11 cellular contexts compared by ENCODE assay signal in the genomic region with DNA sequence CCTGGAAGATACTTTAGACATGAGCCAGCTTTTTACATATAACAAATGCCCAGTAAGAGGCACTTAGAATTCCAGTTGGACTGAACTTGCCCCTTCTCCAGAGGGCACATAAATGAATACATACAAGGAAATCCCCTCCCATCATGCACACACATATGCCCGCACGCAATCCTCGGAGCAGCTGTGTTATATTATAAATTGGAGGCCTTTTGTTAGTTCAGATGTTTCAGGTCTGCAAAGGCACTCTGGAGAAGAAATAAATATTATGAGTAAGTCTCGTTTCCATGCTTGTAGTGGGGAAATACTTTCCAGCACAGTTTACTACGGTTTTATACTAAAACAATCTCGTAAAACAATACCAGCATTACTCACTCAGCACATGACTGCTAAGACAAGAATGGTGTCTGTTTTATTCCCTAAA. TPM values are rescaled to one million over a fixed set of nuclear protein-coding genes. Genes with fewer than 3 reads are reported as not detected.
DNase-seq lines count a peak whose midpoint lies in the region; ATAC-seq and TF ChIP-seq lines count a peak whose summit lies in the region.
"Had no signal": no experiment of that assay in that cellular context is flagged by ENCODE, and none has a peak within 500 bp of the region (broad histone marks: within the 10 kb centered on the region; RNA-seq: fewer than 3 reads in every experiment).

No MANE protein-coding gene starts in this region.

- no peaks in the 10 kb centered on the region for H3K27me3 ChIP-seq in gastrocnemius medialis

- H3K4me1 ChIP-seq in gastrocnemius medialis, result peaks cover 4 to 8% of the 10 kb centered on the region in 2 donors

- peak in 1 of 2 donors; percentile 18 for ATAC-seq in gastrocnemius medialis
- ATAC-seq in left colon, result no peak

- intact Hi-C loops in gastrocnemius medialis (cut with DNase I; ENCODE audit: low total_unique reads), result loop anchor here (10.0 kb wide), 2 partner anchors 344 to 384 kb away; partner anchors contain the start of gene LPAR1
- intact Hi-C loops in left colon (cut with DNase I, micrococcal nuclease), result no loop called here

- H3K9me3 ChIP-seq in gastrocnemius medialis, result no peaks in the 10 kb centered on the region

- H3K4me3 ChIP-seq in gastrocnemius medialis, result no peak overlapping the region

- peak overlapping the region; percentile 43 to 63 (median 52) for H3K27ac ChIP-seq in gastrocnemius medialis

- DNase-seq in Caki2 (ENCODE audit: low read depth), result peak; percentile 7
- peak; percentile 92 for DNase-seq in amniotic epithelial cell (ENCODE audit: low read depth)
- DNase-seq in glomerular endothelial cell (ENCODE audit: extremely low read depth, low read depth, low spot score), result peak; percentile 31
- DNase-seq in gastrocnemius medialis, result no peak
- no peak for DNase-seq in left colon
- no peak for DNase-seq in activated CD4-positive, alpha-beta T cell treated with anti-CD3 and anti-CD28 coated beads for 1 hour
- DNase-seq in effector CD4-positive, alpha-beta T cell, result no peak
- DNase-seq in activated naive CD4-positive, alpha-beta T cell (lab: John Stamatoyannopoulos, UW), result no peak
- DNase-seq: activated naive CD4-positive, alpha-beta T cell treated with anti-CD3 and anti-CD28 coated beads, Interleukin-2, amount 50 U/mL, for 16 hours; Calu3 had no signal

- no peak for TF ChIP-seq CTCF in gastrocnemius medialis (IDR thresholded peaks at IDR 0.05 in 4 of 5, conservative IDR thresholded peaks at IDR 0.05 in 1 of 5)

- no peaks in the 10 kb centered on the region for H3K36me3 ChIP-seq in gastrocnemius medialis

- in situ Hi-C loops in Caki2 (cut with HindIII; ENCODE audit: low pct_unique_long_range_greater_than_20kb, low sequenced_read_pairs) (no loop called here), gastrocnemius medialis (cut with MboI; ENCODE audit: low sequenced_read_pairs in 4 of 4) (loop anchor here in 2 of 4 donors (10.0 kb wide), 1 partner anchor 94 kb away; no protein-coding TSS in a partner anchor)

- TF ChIP-seq POLR2A in gastrocnemius medialis (IDR thresholded peaks at IDR 0.05), result no peak

RNA-seq across cellular contexts. Expression of gene MUSK, which starts 17.6 kb away (rescaled TPM):
- not detected in 2 replicates for total RNA-seq in Caki2 (2014; rRNA removed; shearing (Covaris generic); ENCODE audit: low replicate concordance)
- not detected in 2 replicates for total RNA-seq in glomerular endothelial cell
- 10 to 100 TPM; 10.2 to 47.5 (median 27.1) TPM for total RNA-seq in gastrocnemius medialis
- total RNA-seq in left colon, result 1 to 10 TPM; 2.4 to 3.5 TPM
- total RNA-seq: Calu3, NCI-H460 had no signal

Comparison
In these comparisons a context has a peak if more than half of its experiments do, and no peak if none do; other contexts are left out.
1. DNase-seq: peak in Caki2 (single experiment), amniotic epithelial cell (single experiment) and glomerular endothelial cell (single experiment); none in gastrocnemius medialis (0 of 2), left colon (0 of 2), activated CD4-positive, alpha-beta T cell treated with anti-CD3 and anti-CD28 coated beads for 1 hour (single experiment), effector CD4-positive, alpha-beta T cell (single experiment) and activated naive CD4-positive, alpha-beta T cell (0 of 4).